ENCODE assay signal across 11 cellular contexts in the genomic region with DNA sequence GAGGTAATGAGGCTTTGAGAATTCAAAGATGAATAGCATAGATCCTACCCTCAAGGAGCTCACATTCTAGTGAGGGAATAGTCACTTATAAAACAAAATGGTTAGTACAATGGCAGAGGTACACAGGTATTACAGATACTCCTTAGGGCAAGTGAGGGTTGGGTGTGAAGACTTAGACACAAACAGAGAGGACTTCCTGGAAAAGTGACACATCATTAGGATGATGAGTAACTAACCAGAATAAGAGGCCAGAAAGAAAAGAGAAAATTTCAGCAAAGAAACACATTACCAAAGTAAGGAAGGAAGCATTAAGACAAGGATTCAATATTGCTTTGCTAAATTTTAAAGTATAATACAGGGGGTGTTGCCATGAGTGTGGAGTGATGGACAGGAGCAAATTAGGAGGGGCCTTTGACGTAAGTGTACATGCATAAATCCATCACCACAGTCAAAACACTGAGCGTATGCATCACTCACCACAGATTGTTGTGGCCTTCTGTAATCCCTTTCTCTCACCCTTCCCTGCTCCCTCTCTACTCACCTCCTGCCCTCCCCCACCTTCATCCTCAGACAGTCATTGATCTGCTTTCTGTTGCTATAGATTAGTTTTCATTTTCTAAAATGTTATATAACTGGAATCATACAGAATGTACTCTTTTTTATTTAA. TPM values are rescaled to one million over a fixed set of nuclear protein-coding genes. Genes with fewer than 3 reads are reported as not detected.
DNase-seq lines count a peak whose midpoint lies in the region; ATAC-seq and TF ChIP-seq lines count a peak whose summit lies in the region.
"Had no signal": no experiment of that assay in that cellular context is flagged by ENCODE, and none has a peak within 500 bp of the region (broad histone marks: within the 10 kb centered on the region; RNA-seq: fewer than 3 reads in every experiment).

No MANE protein-coding gene starts in this region.

- TF ChIP-seq CTCF in spleen (IDR thresholded peaks at IDR 0.05 in 8 of 11, conservative IDR thresholded peaks at IDR 0.05 in 3 of 11) (no peak), gastroesophageal sphincter (IDR thresholded peaks at IDR 0.05) (no peak)

- peaks cover 0 to 59% (median 2%) of the 10 kb centered on the region in 6 donors for H3K36me3 ChIP-seq in spleen
- no peaks in the 10 kb centered on the region for H3K36me3 ChIP-seq in gastroesophageal sphincter
- H3K36me3 ChIP-seq: transverse colon had no signal

- H3K9me3 Mint-ChIP-seq in activated T-helper 17 cell treated with anti-CD3 and anti-CD28 coated beads, Interleukin-2, amount 50 U/mL, for 72 hours: no peaks in the 10 kb centered on the region
- H3K9me3 Mint-ChIP-seq: WTC11 had no signal

- peak; percentile 46 for DNase-seq in M059J (ENCODE audit: low read depth)
- DNase-seq in spleen: no peak
- DNase-seq in NCI-H187 (lab: John Stamatoyannopoulos, UW): no peak

- H3K27me3 ChIP-seq in spleen (replicated peaks in 1 of 7): no peaks in the 10 kb centered on the region
- H3K27me3 ChIP-seq in gastroesophageal sphincter: no peaks in the 10 kb centered on the region
- H3K27me3 ChIP-seq: transverse colon had no signal

- H3K27ac ChIP-seq in spleen: peak overlapping the region; percentile 6 to 97 (median 78)
- H3K27ac ChIP-seq in gastroesophageal sphincter: no peak overlapping the region
- H3K27ac ChIP-seq: KMS-11 had no signal

- 29 to 50% (median 43%) methylated on average over 2 of the region's 2 CpGs for WGBS in spleen, 5 donors
- WGBS in gastroesophageal sphincter (ENCODE audit: low coverage in 1 of 2), 2 donors: 33% methylated on average over 2 of the region's 2 CpGs

- peak; percentile 27 for ATAC-seq in GM19452 (IDR thresholded peaks at IDR 0.05; ENCODE audit: unreplicated experiment)
- peak; percentile 78 for ATAC-seq in activated T-helper 17 cell treated with anti-CD3 and anti-CD28 coated beads, Interleukin-2, amount 50 U/mL, for 72 hours (replicated peaks)
- no peak for ATAC-seq in HG02840 (IDR thresholded peaks at IDR 0.05; ENCODE audit: low FRiP score, unreplicated experiment)
- no peak for ATAC-seq in HG03139 (IDR thresholded peaks at IDR 0.05; ENCODE audit: unreplicated experiment)
- no peak for ATAC-seq in gastroesophageal sphincter
- ATAC-seq: WTC11 had no signal

- H3K4me3 ChIP-seq in spleen (peak overlapping the region in 3 of 8 donors; percentile 14 to 92 (median 63)), gastroesophageal sphincter (no peak overlapping the region)
- H3K4me3 ChIP-seq: transverse colon had no signal

- H3K4me1 Mint-ChIP-seq in activated T-helper 17 cell treated with anti-CD3 and anti-CD28 coated beads, Interleukin-2, amount 50 U/mL, for 72 hours: peaks cover 42% of the 10 kb centered on the region
- H3K4me1 Mint-ChIP-seq: WTC11 had no signal

- peak overlapping the region; percentile 92 for H3K27ac Mint-ChIP-seq in activated T-helper 17 cell treated with anti-CD3 and anti-CD28 coated beads, Interleukin-2, amount 50 U/mL, for 72 hours
- H3K27ac Mint-ChIP-seq: WTC11 had no signal

- H3K27me3 Mint-ChIP-seq in activated T-helper 17 cell treated with anti-CD3 and anti-CD28 coated beads, Interleukin-2, amount 50 U/mL, for 72 hours: no peaks in the 10 kb centered on the region

- H3K36me3 Mint-ChIP-seq in activated T-helper 17 cell treated with anti-CD3 and anti-CD28 coated beads, Interleukin-2, amount 50 U/mL, for 72 hours (ENCODE audit: low read depth): peaks cover 98% of the 10 kb centered on the region
- H3K36me3 Mint-ChIP-seq: WTC11 had no signal

- no peak for TF ChIP-seq POLR2A in spleen (IDR thresholded peaks at IDR 0.05)
- TF ChIP-seq POLR2A in gastroesophageal sphincter (IDR thresholded peaks at IDR 0.05): no peak

- no peak for TF ChIP-seq EP300 in gastroesophageal sphincter (IDR thresholded peaks at IDR 0.05)

- H3K4me3 Mint-ChIP-seq in activated T-helper 17 cell treated with anti-CD3 and anti-CD28 coated beads, Interleukin-2, amount 50 U/mL, for 72 hours: peak overlapping the region; percentile 93
- H3K4me3 Mint-ChIP-seq: WTC11 had no signal

- intact Hi-C loops in spleen (cut with DNase I; ENCODE audit: low total_unique reads): no loop called here

- H3K9me3 ChIP-seq in spleen (no peaks in the 10 kb centered on the region), gastroesophageal sphincter (no peaks in the 10 kb centered on the region)
- H3K9me3 ChIP-seq: transverse colon had no signal

- H3K4me1 ChIP-seq in spleen (peaks cover 45 to 100% (median 92%) of the 10 kb centered on the region in 6 donors), gastroesophageal sphincter (no peaks in the 10 kb centered on the region)
- H3K4me1 ChIP-seq: transverse colon had no signal

RNA-seq across cellular contexts. Expression of gene CD53, which starts 7.9 kb away (rescaled TPM):
- total RNA-seq in M059J (2014; rRNA removed; shearing (Covaris generic)): 0.15 and 0.30 TPM in 2 replicates
- 100 to 1,000 TPM; 315 to 427 TPM for total RNA-seq in activated T-helper 17 cell treated with anti-CD3 and anti-CD28 coated beads, Interleukin-2, amount 50 U/mL, for 72 hours
- 100 to 1,000 TPM; 352 to 651 (median 468) TPM for total RNA-seq in spleen
- 100 to 1,000 TPM; 369 to 521 (median 457) TPM for polyA plus RNA-seq in spleen
- 10 to 100 TPM in 3 of 4 donors, 1 to 10 TPM in 1; 8.1 to 48.1 (median 22.9) TPM for total RNA-seq in gastroesophageal sphincter

Comparison
In these comparisons a context has a peak if more than half of its experiments do, and no peak if none do; other contexts are left out.
1. ATAC-seq: peak in GM19452 (single experiment) and activated T-helper 17 cell treated with anti-CD3 and anti-CD28 coated beads, Interleukin-2, amount 50 U/mL, for 72 hours (single experiment); none in HG02840 (single experiment), HG03139 (single experiment) and gastroesophageal sphincter (single experiment).
2. H3K27ac ChIP-seq: peak in spleen (8 of 8); none in gastroesophageal sphincter (0 of 4).